ENCODE assay signal across 10 cellular contexts in the genomic region with DNA sequence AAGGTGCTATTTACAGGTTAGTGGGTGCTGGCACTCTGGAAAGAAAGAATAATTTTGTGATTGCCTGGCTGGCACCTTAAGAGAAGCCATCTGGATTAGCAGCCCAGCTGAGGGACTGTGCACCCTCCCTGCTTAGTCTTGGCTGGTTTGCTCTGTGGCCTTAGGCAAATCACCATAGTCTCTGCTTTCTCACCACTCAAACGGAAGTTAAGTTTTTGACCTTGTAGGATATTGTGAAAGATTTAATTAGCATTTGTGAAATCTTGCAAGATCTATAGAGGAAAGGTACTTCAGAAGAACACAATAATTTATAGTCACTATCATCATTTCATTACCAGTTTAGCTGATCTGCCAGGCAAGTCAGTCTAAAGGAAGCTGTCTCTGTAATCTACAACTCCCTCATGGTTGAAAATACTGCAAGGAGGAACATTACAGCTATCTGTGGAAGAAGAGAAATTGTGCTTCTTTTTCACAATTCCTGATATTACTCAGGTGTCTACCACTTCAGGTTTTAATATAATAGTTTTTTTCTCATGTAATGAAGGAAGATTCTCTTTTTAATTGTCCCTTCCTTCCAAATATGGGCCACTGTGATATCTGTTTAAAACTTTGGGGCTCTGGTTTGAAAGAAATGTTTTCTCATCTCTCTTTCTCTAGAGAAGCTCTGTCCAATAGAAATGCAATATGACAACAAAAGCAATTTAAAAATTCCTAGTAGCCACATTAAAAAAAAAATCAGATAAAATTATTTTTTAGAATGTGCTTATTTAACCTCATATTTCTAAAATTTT.
DNase-seq lines count a peak whose midpoint lies in the region; ATAC-seq, FAIRE-seq and TF ChIP-seq lines count a peak whose summit lies in the region.
"Had no signal": no experiment of that assay in that cellular context is flagged by ENCODE, and none has a peak within 500 bp of the region (broad histone marks: within the 10 kb centered on the region; RNA-seq: fewer than 3 reads in every experiment).

No MANE protein-coding gene starts in this region.

- peaks cover 11% of the 10 kb centered on the region for H3K4me1 ChIP-seq in keratinocyte (ENCODE audit: control insufficient read depth, extremely low read depth, insufficient read depth, low read length)

- no peaks in the 10 kb centered on the region for H4K20me1 ChIP-seq in keratinocyte (ENCODE audit: control insufficient read depth, extremely low read depth, insufficient read depth, low read length)

- H3K36me3 ChIP-seq in keratinocyte (ENCODE audit: control insufficient read depth in 2 of 2, extremely low read depth in 1 of 2, insufficient read depth in 2 of 2, low read length in 2 of 2), result no peaks in the 10 kb centered on the region

- H3K9me3 ChIP-seq in keratinocyte (ENCODE audit: control insufficient read depth, low read depth, low read length), result no peaks in the 10 kb centered on the region

- H3K9me1 ChIP-seq in keratinocyte (ENCODE audit: control insufficient read depth, extremely low read depth, insufficient read depth, low read length), result no peaks in the 10 kb centered on the region

- intact Hi-C loops in left ventricle myocardium superior (cut with micrococcal nuclease), result no loop called here

- DNase-seq in keratinocyte (ENCODE audit: low read depth, low spot score) (no peak), left ventricle myocardium superior (no peak), DMS53 (lab: John Stamatoyannopoulos, UW) (no peak), NCI-H2029 treated with DMSO at 0.1 percent for 48 hours (lab: John Stamatoyannopoulos, UW) (no peak)
- no peak for DNase-seq in activated CD4-positive, CD25-positive, alpha-beta regulatory T cell treated with anti-CD3 and anti-CD28 coated beads, Interleukin-2, amount 50 U/mL, for 72 hours
- DNase-seq: NCI-H446; stimulated activated CD4-positive, alpha-beta T cell treated with anti-CD3 and anti-CD28 coated beads, Interleukin-4, amount 100 ng/mL, for 4 hours had no signal

- H3K4me2 ChIP-seq in keratinocyte (ENCODE audit: control insufficient read depth, extremely low read depth, insufficient read depth, low read depth, low read length), result no peak overlapping the region

- peak overlapping the region; percentile 32 for H2AFZ ChIP-seq in keratinocyte (ENCODE audit: control insufficient read depth, low read length)

- H3K27me3 ChIP-seq in keratinocyte (ENCODE audit: control insufficient read depth, extremely low read depth, insufficient read depth, low read length), result no peaks in the 10 kb centered on the region

- ATAC-seq in GM18867 (IDR thresholded peaks at IDR 0.05; ENCODE audit: unreplicated experiment) (peak; percentile 90), GM21737 (IDR thresholded peaks at IDR 0.05; ENCODE audit: unreplicated experiment) (peak; percentile 72), HG03520 (IDR thresholded peaks at IDR 0.05; ENCODE audit: unreplicated experiment) (peak; percentile 67), left ventricle myocardium superior (no peak)

- dilution Hi-C loops in keratinocyte (cut with MboI; ENCODE audit: extremely low pct_ligation_motif_present, low sequenced_read_pairs), result no loop called here

- H3K4me3 ChIP-seq in keratinocyte (ENCODE audit: control insufficient read depth in 2 of 3, extremely low read depth in 1 of 3, insufficient read depth in 2 of 3, low read depth in 1 of 3, low read length in 3 of 3), result no peak overlapping the region

- no peak overlapping the region for H3K9ac ChIP-seq in keratinocyte (ENCODE audit: control insufficient read depth, extremely low read depth, insufficient read depth, low read length)

- H3K79me2 ChIP-seq in keratinocyte (ENCODE audit: control insufficient read depth, insufficient read depth, low read length), result no peaks in the 10 kb centered on the region

- FAIRE-seq in keratinocyte (lab: Jason Lieb, UNC), result peak; percentile 86

- no peak overlapping the region for H3K27ac ChIP-seq in keratinocyte (ENCODE audit: control insufficient read depth, insufficient read depth, low read length)

- TF ChIP-seq CTCF in keratinocyte (optimal IDR thresholded peaks at IDR 0.05 in 1 of 3, IDR thresholded peaks at IDR 0.05 in 1 of 3, conservative IDR thresholded peaks at IDR 0.05 in 1 of 3; ENCODE audit: extremely low read depth in 1 of 3, insufficient read depth in 2 of 3, low read length in 3 of 3), result no peak
